26 cellular contexts compared by ENCODE assay signal in the genomic region with DNA sequence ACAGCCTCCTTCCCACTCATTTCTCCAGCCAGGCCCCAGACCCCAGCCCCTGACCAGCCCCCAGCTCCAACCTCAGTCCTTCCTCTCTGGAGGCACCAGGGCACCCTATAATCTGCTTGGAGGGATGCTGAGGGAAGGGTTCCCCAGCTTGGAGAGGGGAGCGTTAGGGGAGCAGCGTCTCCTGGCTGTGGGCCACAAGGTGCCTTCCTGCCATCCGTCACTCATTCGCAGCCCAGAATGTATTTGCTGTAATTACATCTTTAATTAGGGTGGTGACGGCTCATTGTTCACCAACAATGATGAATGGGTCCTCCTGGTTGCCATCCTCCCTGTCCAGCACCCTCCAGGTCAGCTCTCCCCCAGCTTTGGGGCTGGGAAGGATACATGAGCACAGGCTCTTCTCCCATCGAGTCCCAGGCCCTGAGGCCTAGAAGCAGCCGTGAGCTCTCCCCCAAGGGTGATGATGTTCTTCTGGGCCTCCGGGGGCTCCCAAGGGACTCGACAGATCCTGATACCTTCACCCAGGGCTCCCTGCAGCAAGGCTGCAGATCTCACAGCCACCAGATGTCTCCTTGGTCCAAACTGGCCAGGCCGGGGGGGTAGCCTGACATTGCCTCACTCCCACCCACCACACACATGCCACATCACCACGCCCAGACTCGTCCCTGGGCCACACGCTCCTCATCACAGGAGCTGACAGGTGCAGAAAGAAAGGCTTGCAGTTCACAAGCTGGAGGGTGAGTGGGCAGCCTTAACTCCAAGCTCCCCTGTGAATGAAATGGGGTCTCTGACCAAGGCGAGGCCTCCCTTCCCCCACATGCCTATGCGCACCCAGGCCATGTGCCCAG. TPM values are rescaled to one million over a fixed set of nuclear protein-coding genes. Genes with fewer than 3 reads are reported as not detected.
A peak's percentile ranks its signal among the peaks of the same experiment; 100 is the strongest.
DNase-seq lines count a peak whose midpoint lies in the region; ATAC-seq, FAIRE-seq and TF ChIP-seq lines count a peak whose summit lies in the region.
"Had no signal": no experiment of that assay in that cellular context is flagged by ENCODE, and none has a peak within 500 bp of the region (broad histone marks: within the 10 kb centered on the region; RNA-seq: fewer than 3 reads in every experiment).

No MANE protein-coding gene starts in this region.

- no peak overlapping the region for H3K27ac ChIP-seq in kidney (ENCODE audit: low read depth in 2 of 2, low read length in 2 of 2)
- H3K27ac ChIP-seq: A549, adrenal gland, breast epithelium, SJSA1, stomach, upper lobe of right lung had no signal

- H3K9ac ChIP-seq in kidney (ENCODE audit: low read length in 2 of 2), result no peak overlapping the region

- H3K27me3 Mint-ChIP-seq in stimulated activated naive CD8-positive, alpha-beta T cell treated with anti-CD3 and anti-CD28 coated beads, Interleukin-15, amount 100 ng/mL, for 72 hours, result peaks cover 29% of the 10 kb centered on the region

- no peak overlapping the region for H3K4me3 Mint-ChIP-seq in stimulated activated naive CD8-positive, alpha-beta T cell treated with anti-CD3 and anti-CD28 coated beads, Interleukin-15, amount 100 ng/mL, for 72 hours
- H3K4me3 Mint-ChIP-seq: WTC11 had no signal

- ATAC-seq in stimulated activated naive CD8-positive, alpha-beta T cell treated with anti-CD3 and anti-CD28 coated beads, Interleukin-15, amount 100 ng/mL, for 72 hours, result no peak
- ATAC-seq in stimulated activated naive CD8-positive, alpha-beta T cell treated with anti-CD3 and anti-CD28 coated beads, Interleukin-15, Interleukin-2, amounts not matched to agents 100 U/mL and 50 U/mL, for 24 hours, result no peak
- ATAC-seq in HG02840 (IDR thresholded peaks at IDR 0.05; ENCODE audit: low FRiP score, unreplicated experiment), result no peak
- no peak for ATAC-seq in HG02852 (IDR thresholded peaks at IDR 0.05; ENCODE audit: unreplicated experiment)
- ATAC-seq: A549, left colon, upper lobe of right lung, WTC11 had no signal

- no peaks in the 10 kb centered on the region for H3K36me3 ChIP-seq in kidney (ENCODE audit: control insufficient read depth in 1 of 2, insufficient read depth in 2 of 2, low read length in 2 of 2)
- H3K36me3 ChIP-seq: adrenal gland, breast epithelium, SJSA1, stomach, upper lobe of right lung had no signal

- peak overlapping the region; percentile 54 to 94 for H3K27ac Mint-ChIP-seq in stimulated activated naive CD8-positive, alpha-beta T cell treated with anti-CD3 and anti-CD28 coated beads, Interleukin-15, amount 100 ng/mL, for 72 hours
- H3K27ac Mint-ChIP-seq: activated T-helper 2 cell treated with anti-CD3 and anti-CD28 coated beads, Interferon-gamma antibody, Interleukin-2, Interleukin-4, amounts not matched to agents 10 μg/mL and 5 μg/mL and 100 μg/mL, durations not matched to agents 14 hours and 24 hours and 36 hours; WTC11 had no signal

- H3K9me3 ChIP-seq in kidney (ENCODE audit: control insufficient read depth in 1 of 2, low read length in 2 of 2), result no peaks in the 10 kb centered on the region
- H3K9me3 ChIP-seq: A549, adrenal gland, breast epithelium, SJSA1, stomach, upper lobe of right lung had no signal

- TF ChIP-seq CTCF in kidney (IDR thresholded peaks at IDR 0.05; ENCODE audit: borderline replicate concordance, extremely low read depth, insufficient read depth), result no peak

- H3K4me1 Mint-ChIP-seq in stimulated activated naive CD8-positive, alpha-beta T cell treated with anti-CD3 and anti-CD28 coated beads, Interleukin-15, amount 100 ng/mL, for 72 hours, result peaks cover 27% of the 10 kb centered on the region

- DNase-seq in NCI-H1436 (lab: John Stamatoyannopoulos, UW) (peak; percentile 39), NCI-H1436 treated with DMSO at 0.1 percent for 48 hours (lab: John Stamatoyannopoulos, UW) (no peak), kidney (peak; percentile 41), globus pallidus (ENCODE audit: low spot score) (no peak)
- no peak for DNase-seq in stimulated activated naive CD8-positive, alpha-beta T cell treated with anti-CD3 and anti-CD28 coated beads, Interleukin-15, amount 100 ng/mL, for 72 hours
- DNase-seq in stimulated activated naive CD8-positive, alpha-beta T cell treated with anti-CD3 and anti-CD28 coated beads, Interleukin-15, Interleukin-2, amounts not matched to agents 100 U/mL and 50 U/mL, for 24 hours, result no peak
- DNase-seq: C1 segment of cervical spinal cord; cortex of kidney; glutamatergic neuron; HCEC 1CT; left colon; mesenchymal stem cell; naive B cell; NCI-H1694; NK-92 treated with Interleukin-12 subunit alpha and Interleukin-12 subunit beta, amount 100 ng/mL, for 24 hours; stimulated activated CD4-positive, alpha-beta T cell treated with anti-CD3 and anti-CD28 coated beads, Interleukin-4, amount 100 ng/mL, for 24 hours; upper lobe of right lung had no signal

- intact Hi-C loops in kidney (cut with DNase I), result loop anchor here (10.0 kb wide), 1 partner anchor 346 kb away; no protein-coding TSS in a partner anchor

- H3K4me1 ChIP-seq in kidney (ENCODE audit: control insufficient read depth in 1 of 2, insufficient read depth in 1 of 2, low read depth in 1 of 2, low read length in 2 of 2), result peaks cover 0 to 1% of the 10 kb centered on the region in 2 donors
- H3K4me1 ChIP-seq: breast epithelium had no signal

- H3K4me3 ChIP-seq in kidney (ENCODE audit: low read length in 2 of 2), result no peak overlapping the region
- H3K4me3 ChIP-seq: A549, adrenal gland, breast epithelium, SJSA1, stomach, upper lobe of right lung had no signal

- FAIRE-seq in kidney (lab: Jason Lieb, UNC), result no peak
- FAIRE-seq: A549 had no signal

- H3K9me3 Mint-ChIP-seq in stimulated activated naive CD8-positive, alpha-beta T cell treated with anti-CD3 and anti-CD28 coated beads, Interleukin-15, amount 100 ng/mL, for 72 hours, result no peaks in the 10 kb centered on the region
- H3K9me3 Mint-ChIP-seq: activated T-helper 2 cell treated with anti-CD3 and anti-CD28 coated beads, Interferon-gamma antibody, Interleukin-2, Interleukin-4, amounts not matched to agents 10 μg/mL and 5 μg/mL and 100 μg/mL, durations not matched to agents 14 hours and 24 hours and 36 hours; naive B cell; WTC11 had no signal

RNA-seq across cellular contexts. Expression of gene POLL, which starts 26.8 kb away (rescaled TPM):
- total RNA-seq in kidney, result 35.2 TPM
- 27.5 TPM for polyA plus RNA-seq in kidney (ENCODE audit: insufficient read depth, low read depth, low replicate concordance)

RNA-seq across cellular contexts. Expression of gene DPCD, which starts 26.8 kb away (rescaled TPM):
- 26.4 TPM for total RNA-seq in kidney
- polyA plus RNA-seq in kidney (ENCODE audit: insufficient read depth, low read depth, low replicate concordance), result 63.1 TPM

Comparison
In these comparisons a context has a peak if more than half of its experiments do, and no peak if none do; other contexts are left out.
1. DNase-seq: peak in NCI-H1436 (single experiment) and kidney (single experiment); none in NCI-H1436 treated with DMSO at 0.1 percent for 48 hours (single experiment), stimulated activated naive CD8-positive, alpha-beta T cell treated with anti-CD3 and anti-CD28 coated beads, Interleukin-15, amount 100 ng/mL, for 72 hours (0 of 2), stimulated activated naive CD8-positive, alpha-beta T cell treated with anti-CD3 and anti-CD28 coated beads, Interleukin-15, Interleukin-2, amounts not matched to agents 100 U/mL and 50 U/mL, for 24 hours (single experiment) and globus pallidus (single experiment).